In genomic region chr3:39406368-39407258, GRCh38 we compare ENCODE assay signal across 1 cellular context.
A peak's percentile ranks its signal among the peaks of the same experiment; 100 is the strongest.
TF ChIP-seq lines count a peak whose summit lies in the region.

Gene RPSA, plus strand, starts transcription at chr3:39406720. Its CDS starts 934 bp downstream, at chr3:39407654.

TF ChIP-seq in HCT116, 20 proteins besides CTCF, POLR2A, EP300 and RAD21 (continued from another document):
- peak; percentile 27 for TF ChIP-seq ZBTB33 (IDR thresholded peaks at IDR 0.05; ENCODE audit: extremely low read depth, insufficient replicate concordance, low read length)
- TF ChIP-seq ATF3 (IDR thresholded peaks at IDR 0.05) = no peak
- TF ChIP-seq SIN3A (IDR thresholded peaks at IDR 0.05; ENCODE audit: low read depth) = peak; percentile 92
- TF ChIP-seq YY1 (IDR thresholded peaks at IDR 0.05; ENCODE audit: extremely low read depth, insufficient replicate concordance, low read depth, low read length) = peak; percentile 62
- peak; percentile 7 for TF ChIP-seq TCF7L2 (IDR thresholded peaks at IDR 0.05; ENCODE audit: borderline replicate concordance, extremely low read depth, insufficient read depth, insufficient read length)
- TF ChIP-seq, protein P1, sequence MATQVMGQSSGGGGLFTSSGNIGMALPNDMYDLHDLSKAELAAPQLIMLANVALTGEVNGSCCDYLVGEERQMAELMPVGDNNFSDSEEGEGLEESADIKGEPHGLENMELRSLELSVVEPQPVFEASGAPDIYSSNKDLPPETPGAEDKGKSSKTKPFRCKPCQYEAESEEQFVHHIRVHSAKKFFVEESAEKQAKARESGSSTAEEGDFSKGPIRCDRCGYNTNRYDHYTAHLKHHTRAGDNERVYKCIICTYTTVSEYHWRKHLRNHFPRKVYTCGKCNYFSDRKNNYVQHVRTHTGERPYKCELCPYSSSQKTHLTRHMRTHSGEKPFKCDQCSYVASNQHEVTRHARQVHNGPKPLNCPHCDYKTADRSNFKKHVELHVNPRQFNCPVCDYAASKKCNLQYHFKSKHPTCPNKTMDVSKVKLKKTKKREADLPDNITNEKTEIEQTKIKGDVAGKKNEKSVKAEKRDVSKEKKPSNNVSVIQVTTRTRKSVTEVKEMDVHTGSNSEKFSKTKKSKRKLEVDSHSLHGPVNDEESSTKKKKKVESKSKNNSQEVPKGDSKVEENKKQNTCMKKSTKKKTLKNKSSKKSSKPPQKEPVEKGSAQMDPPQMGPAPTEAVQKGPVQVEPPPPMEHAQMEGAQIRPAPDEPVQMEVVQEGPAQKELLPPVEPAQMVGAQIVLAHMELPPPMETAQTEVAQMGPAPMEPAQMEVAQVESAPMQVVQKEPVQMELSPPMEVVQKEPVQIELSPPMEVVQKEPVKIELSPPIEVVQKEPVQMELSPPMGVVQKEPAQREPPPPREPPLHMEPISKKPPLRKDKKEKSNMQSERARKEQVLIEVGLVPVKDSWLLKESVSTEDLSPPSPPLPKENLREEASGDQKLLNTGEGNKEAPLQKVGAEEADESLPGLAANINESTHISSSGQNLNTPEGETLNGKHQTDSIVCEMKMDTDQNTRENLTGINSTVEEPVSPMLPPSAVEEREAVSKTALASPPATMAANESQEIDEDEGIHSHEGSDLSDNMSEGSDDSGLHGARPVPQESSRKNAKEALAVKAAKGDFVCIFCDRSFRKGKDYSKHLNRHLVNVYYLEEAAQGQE (IDR thresholded peaks at IDR 0.05; ENCODE audit: low read depth) = no peak
- peak; percentile 98 for TF ChIP-seq ZFX (IDR thresholded peaks at IDR 0.05)
- peak; percentile 85 for TF ChIP-seq SP1 (IDR thresholded peaks at IDR 0.05; ENCODE audit: low read depth)
